In the genomic region with DNA sequence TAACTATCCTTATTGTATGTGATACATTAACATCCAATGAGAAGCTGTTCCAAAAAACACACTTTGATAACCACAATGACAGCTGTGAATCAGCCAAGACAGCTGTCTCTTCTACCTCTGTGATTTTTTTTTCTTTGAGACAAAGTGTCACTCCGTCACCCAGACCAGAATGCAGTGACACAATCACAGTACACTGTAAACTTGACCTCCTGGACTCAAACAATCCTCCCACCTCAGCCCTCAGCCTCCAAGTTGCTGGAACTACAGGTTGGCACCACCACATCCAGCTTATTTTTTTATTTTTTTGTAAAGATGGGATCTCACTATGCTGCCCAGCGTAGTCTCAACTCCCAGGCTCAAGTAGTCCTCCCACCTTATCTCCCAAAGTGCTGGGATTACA, we compare ENCODE assay signal across 2 cellular contexts.
A peak's percentile ranks its signal among the peaks of the same experiment; 100 is the strongest.
TF ChIP-seq lines count a peak whose summit lies in the region.

No MANE protein-coding gene starts in this region.

TF ChIP-seq in liver, 16 proteins besides CTCF, POLR2A, EP300 and RAD21 (continued from another document):
- TF ChIP-seq ZBTB33 (IDR thresholded peaks at IDR 0.05) (no peak), HNF4A (conservative IDR thresholded peaks at IDR 0.05) (peak; percentile 66 to 77), YY1 (IDR thresholded peaks at IDR 0.05) (no peak), SP1 (IDR thresholded peaks at IDR 0.05) (peak; percentile 18)

TF ChIP-seq in HepG2, 621 proteins besides CTCF, POLR2A, EP300 and RAD21 (continued from another document):
- TF ChIP-seq TFAP4 (IDR thresholded peaks at IDR 0.05; ENCODE audit: borderline replicate concordance, low read depth), result no peak
- TF ChIP-seq HOXD1 (CRISPR knock-in tag; IDR thresholded peaks at IDR 0.05), result no peak
- no peak for TF ChIP-seq PHF20 (CRISPR knock-in tag; IDR thresholded peaks at IDR 0.05)
- no peak for TF ChIP-seq ZKSCAN5 (CRISPR knock-in tag; IDR thresholded peaks at IDR 0.05)
- no peak for TF ChIP-seq FOXA3 (CRISPR knock-in tag; IDR thresholded peaks at IDR 0.05)
- TF ChIP-seq ETV5 (CRISPR knock-in tag; IDR thresholded peaks at IDR 0.05; ENCODE audit: borderline replicate concordance), result no peak
- TF ChIP-seq ZNF687 (CRISPR knock-in tag; IDR thresholded peaks at IDR 0.05), result no peak
- TF ChIP-seq ZBTB46 (CRISPR knock-in tag; IDR thresholded peaks at IDR 0.05; ENCODE audit: borderline replicate concordance), result no peak
- no peak for TF ChIP-seq ZNF501 (CRISPR knock-in tag; IDR thresholded peaks at IDR 0.05)
- no peak for TF ChIP-seq ZEB1 (IDR thresholded peaks at IDR 0.05; ENCODE audit: insufficient replicate concordance, low read depth)
- TF ChIP-seq TFDP2 (CRISPR knock-in tag; IDR thresholded peaks at IDR 0.05), result no peak
